7 cellular contexts compared by ENCODE assay signal in the genomic region with DNA sequence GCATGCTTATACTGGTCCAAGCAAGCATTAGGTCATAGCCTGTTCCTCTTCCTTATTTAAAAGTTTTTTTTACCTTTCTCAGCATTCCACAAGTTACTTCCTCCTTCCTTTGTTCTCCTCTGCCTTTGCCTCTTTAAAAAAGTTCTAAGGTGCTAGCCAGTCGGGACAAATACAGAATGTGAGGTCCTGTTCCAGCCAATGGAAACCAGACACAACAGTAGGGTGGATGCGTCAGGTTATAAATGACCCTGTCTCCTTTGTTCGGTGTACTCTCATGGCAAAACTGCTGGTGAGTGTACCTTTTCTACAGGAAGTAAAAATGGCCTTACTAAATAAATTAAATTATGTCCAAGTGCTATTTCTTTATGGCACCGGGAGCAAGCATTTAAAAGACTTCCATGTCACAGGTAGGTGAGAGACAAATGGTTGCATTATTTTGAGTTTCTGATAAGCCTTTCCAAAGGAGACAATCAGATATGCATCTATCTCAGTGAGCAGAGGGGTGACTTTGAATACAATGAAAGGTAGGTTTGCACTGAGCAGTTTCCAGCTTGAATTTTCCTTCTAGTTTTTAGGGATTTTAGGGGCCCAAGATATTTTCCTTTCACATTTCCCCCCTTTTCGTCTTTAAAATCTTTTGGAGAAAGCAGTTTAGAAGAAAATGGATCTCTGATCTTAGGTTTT.
DNase-seq lines count a peak whose midpoint lies in the region; ATAC-seq, FAIRE-seq and TF ChIP-seq lines count a peak whose summit lies in the region.
"Not testable (repeated sequence)": the region's sequence is repeated elsewhere in the genome, so short reads cannot be mapped to it uniquely, and the experiment has no call there.

No MANE protein-coding gene starts in this region.

- not testable (repeated sequence) for H3K27ac ChIP-seq in CD4-positive, CD25-positive, alpha-beta regulatory T cell (ENCODE audit: insufficient read depth, low read length, poor library complexity, severe bottlenecking)
- H3K27ac ChIP-seq in epithelial cell of prostate (peak overlapping the region; percentile 95), keratinocyte (ENCODE audit: control insufficient read depth, insufficient read depth, low read length) (peak overlapping the region; percentile 66), mucosa of rectum (ENCODE audit: low read depth in 2 of 2, low read length in 2 of 2) (peak overlapping the region; percentile 68 to 74), smooth muscle cell (ENCODE audit: low read depth) (peak overlapping the region; percentile 56)

- CTCF ChIA-PET in MCF 10A (lab: Yijun Ruan, JAX): interaction anchor here (0.6 to 1.2 kb wide), 3 partner anchors 211 to 1010 kb away, joined by 3 to 12 read pairs (median 3); no protein-coding TSS in a partner anchor

- H3K9me3 Mint-ChIP-seq in CD4-positive, CD25-positive, alpha-beta regulatory T cell; MCF 10A (ENCODE audit: unreplicated experiment): not testable (repeated sequence)

- FAIRE-seq in keratinocyte (lab: Jason Lieb, UNC): not testable (repeated sequence)

- peak overlapping the region; percentile 64 for H3K9ac ChIP-seq in keratinocyte (ENCODE audit: control insufficient read depth, extremely low read depth, insufficient read depth, low read length)
- peak overlapping the region in 1 of 2 donors; percentile 59 for H3K9ac ChIP-seq in mucosa of rectum (ENCODE audit: low read depth in 1 of 2, low read length in 2 of 2)
- H3K9ac ChIP-seq in smooth muscle cell (ENCODE audit: low read depth): not testable (repeated sequence)

- not testable (repeated sequence) for H3K4me3 Mint-ChIP-seq in CD4-positive, CD25-positive, alpha-beta regulatory T cell
- H3K4me3 Mint-ChIP-seq in MCF 10A (ENCODE audit: unreplicated experiment): peak overlapping the region; percentile 25

- H3K4me1 Mint-ChIP-seq in CD4-positive, CD25-positive, alpha-beta regulatory T cell; MCF 10A (ENCODE audit: insufficient read depth, unreplicated experiment): not testable (repeated sequence)

- H3K27me3 ChIP-seq in CD4-positive, CD25-positive, alpha-beta regulatory T cell (ENCODE audit: control insufficient read depth, insufficient read depth, low read length); keratinocyte (ENCODE audit: control insufficient read depth, extremely low read depth, insufficient read depth, low read length); mucosa of rectum (ENCODE audit: control insufficient read depth in 2 of 2, insufficient read depth in 2 of 2, low read length in 2 of 2); smooth muscle cell (ENCODE audit: low read depth): not testable (repeated sequence)

- WGBS in smooth muscle cell (ENCODE audit: low lambda C conversion rate): 82% methylated on average over 5 of the region's 5 CpGs

- dilution Hi-C loops in keratinocyte (cut with MboI; ENCODE audit: extremely low pct_ligation_motif_present, low sequenced_read_pairs): loop anchor here (10.0 kb wide), 1 partner anchor 218 kb away; no protein-coding TSS in a partner anchor

- not testable (repeated sequence) for DNase-seq in CD4-positive, CD25-positive, alpha-beta regulatory T cell; MCF 10A (ENCODE audit: unreplicated experiment); smooth muscle cell (lab: John Stamatoyannopoulos, UW; ENCODE audit: unreplicated experiment)
- peak; percentile 55 for DNase-seq in LoVo (ENCODE audit: low spot score)
- peak; percentile 85 for DNase-seq in epithelial cell of prostate (ENCODE audit: low read depth, low spot score)
- DNase-seq in keratinocyte (ENCODE audit: low read depth, low spot score): peak; percentile 13

- H4K20me1 ChIP-seq in keratinocyte (ENCODE audit: control insufficient read depth, extremely low read depth, insufficient read depth, low read length); smooth muscle cell (ENCODE audit: low read depth): not testable (repeated sequence)

- not testable (repeated sequence) for H3K36me3 Mint-ChIP-seq in CD4-positive, CD25-positive, alpha-beta regulatory T cell; MCF 10A (ENCODE audit: insufficient read depth, unreplicated experiment)

- intact Hi-C loops in MCF 10A (cut with micrococcal nuclease): not testable (repeated sequence)

- peak overlapping the region; percentile 77 for H3K4me2 ChIP-seq in keratinocyte (ENCODE audit: control insufficient read depth, extremely low read depth, insufficient read depth, low read depth, low read length)
- H3K4me2 ChIP-seq in smooth muscle cell: not testable (repeated sequence)

- not testable (repeated sequence) for H3K9me3 ChIP-seq in CD4-positive, CD25-positive, alpha-beta regulatory T cell (ENCODE audit: control insufficient read depth in 2 of 2, low read length in 2 of 2); keratinocyte (ENCODE audit: control insufficient read depth, low read depth, low read length); mucosa of rectum (ENCODE audit: control insufficient read depth in 2 of 2, low read length in 2 of 2); smooth muscle cell (replicated peaks; ENCODE audit: low read depth)

- peak overlapping the region in 2 of 3 donors; percentile 41 to 61 for H3K27ac Mint-ChIP-seq in CD4-positive, CD25-positive, alpha-beta regulatory T cell
- H3K27ac Mint-ChIP-seq in MCF 10A (ENCODE audit: low read depth, unreplicated experiment): not testable (repeated sequence)

- H3K4me1 ChIP-seq in CD4-positive, CD25-positive, alpha-beta regulatory T cell (ENCODE audit: control insufficient read depth, insufficient read depth, low read length, poor library complexity, severe bottlenecking); keratinocyte (ENCODE audit: control insufficient read depth, extremely low read depth, insufficient read depth, low read length); mucosa of rectum (ENCODE audit: control insufficient read depth in 2 of 2, insufficient read depth in 2 of 2, low read length in 2 of 2); smooth muscle cell (ENCODE audit: low read depth): not testable (repeated sequence)

- POLR2A ChIA-PET in MCF 10A (lab: Yijun Ruan, JAX): interaction anchor here (0.6 to 1.2 kb wide), 3 partner anchors 9 to 335 kb away, joined by 3 read pairs; no protein-coding TSS in a partner anchor

- H3F3A ChIP-seq in smooth muscle cell (ENCODE audit: low read depth): not testable (repeated sequence)

- H3K36me3 ChIP-seq in CD4-positive, CD25-positive, alpha-beta regulatory T cell (ENCODE audit: control insufficient read depth, insufficient read depth, low read length); keratinocyte (ENCODE audit: control insufficient read depth in 2 of 2, extremely low read depth in 1 of 2, insufficient read depth in 2 of 2, low read length in 2 of 2); mucosa of rectum (ENCODE audit: control insufficient read depth in 2 of 2, insufficient read depth in 2 of 2, low read length in 2 of 2); smooth muscle cell (ENCODE audit: low read depth): not testable (repeated sequence)

- H3K79me2 ChIP-seq in keratinocyte (ENCODE audit: control insufficient read depth, insufficient read depth, low read length); smooth muscle cell (ENCODE audit: low read depth): not testable (repeated sequence)

- H2AFZ ChIP-seq in keratinocyte (ENCODE audit: control insufficient read depth, low read length): peak overlapping the region; percentile 63
- not testable (repeated sequence) for H2AFZ ChIP-seq in smooth muscle cell (ENCODE audit: low read depth)

- TF ChIP-seq CTCF in MCF 10A (IDR thresholded peaks at IDR 0.05; ENCODE audit: unreplicated experiment); keratinocyte (optimal IDR thresholded peaks at IDR 0.05 in 1 of 3, IDR thresholded peaks at IDR 0.05 in 1 of 3, conservative IDR thresholded peaks at IDR 0.05 in 1 of 3; ENCODE audit: extremely low read depth in 1 of 3, insufficient read depth in 2 of 3, low read length in 3 of 3); smooth muscle cell (IDR thresholded peaks at IDR 0.05; ENCODE audit: borderline replicate concordance, insufficient read depth, poor library complexity, severe bottlenecking): not testable (repeated sequence)

- BruUV-seq in MCF 10A (replicated peaks; lab: Mats Ljungman, UMichigan): TSS peak; percentile 93

- not testable (repeated sequence) for ATAC-seq in CD4-positive, CD25-positive, alpha-beta regulatory T cell (ENCODE audit: low read depth in 2 of 2)

- not testable (repeated sequence) for H3K27me3 Mint-ChIP-seq in CD4-positive, CD25-positive, alpha-beta regulatory T cell
- peaks cover 16% of the 10 kb centered on the region for H3K27me3 Mint-ChIP-seq in MCF 10A (ENCODE audit: insufficient read depth, unreplicated experiment)

- not testable (repeated sequence) for H3K9me1 ChIP-seq in keratinocyte (ENCODE audit: control insufficient read depth, extremely low read depth, insufficient read depth, low read length)

- not testable (repeated sequence) for H3K4me3 ChIP-seq in CD4-positive, CD25-positive, alpha-beta regulatory T cell (ENCODE audit: low read depth, low read length); smooth muscle cell
- peak overlapping the region; percentile 42 to 66 (median 56) for H3K4me3 ChIP-seq in keratinocyte (ENCODE audit: control insufficient read depth in 2 of 3, extremely low read depth in 1 of 3, insufficient read depth in 2 of 3, low read depth in 1 of 3, low read length in 3 of 3)
- H3K4me3 ChIP-seq in mucosa of rectum (ENCODE audit: low read length in 2 of 2): peak overlapping the region; percentile 9 to 23
